Comparison of ENCODE assay signal across 13 cellular contexts in genomic region chr12:121522962-121523361, GRCh38. TPM values are rescaled to one million over a fixed set of nuclear protein-coding genes. Genes with fewer than 3 reads are reported as not detected.
DNase-seq lines count a peak whose midpoint lies in the region; ATAC-seq and TF ChIP-seq lines count a peak whose summit lies in the region.
"Had no signal": no experiment of that assay in that cellular context is flagged by ENCODE, and none has a peak within 500 bp of the region (broad histone marks: within the 10 kb centered on the region; RNA-seq: fewer than 3 reads in every experiment).

No MANE protein-coding gene starts in this region.

- intact Hi-C loops in heart left ventricle (cut with DNase I): no loop called here
- intact Hi-C loops in right cardiac atrium (cut with DNase I): no loop called here

- peaks cover 0 to 2% (median 0%) of the 10 kb centered on the region in 5 experiments for H3K9me3 Mint-ChIP-seq in brain
- H3K9me3 Mint-ChIP-seq: neural progenitor cell had no signal

- TF ChIP-seq POLR2A in heart left ventricle (IDR thresholded peaks at IDR 0.05): no peak

- DNase-seq in heart left ventricle: peak in 4 of 5 donors; percentile 37 to 70 (median 54)
- no peak for DNase-seq in right cardiac atrium
- DNase-seq in dedifferentiated amniotic fluid mesenchymal stem cell (ENCODE audit: extremely low spot score): no peak
- no peak for DNase-seq in iPS-NIHi11 (ENCODE audit: low spot score)
- no peak for DNase-seq in stimulated activated CD4-positive, alpha-beta T cell treated with anti-CD3 and anti-CD28 coated beads, Interleukin-15, amount 100 ng/mL, for 24 hours
- DNase-seq: activated CD4-positive, alpha-beta T cell treated with anti-CD3 and anti-CD28 coated beads, Interleukin-2, amount 50 U/mL, for 4 hours; activated effector memory CD4-positive, alpha-beta T cell treated with Interleukin-2 at 50 U/mL for 16 hours; NCI-H510A; upper lobe of right lung had no signal

- no peak overlapping the region for H3K27ac ChIP-seq in heart left ventricle
- no peak overlapping the region for H3K27ac ChIP-seq in right cardiac atrium (ENCODE audit: low read length)
- peak overlapping the region; percentile 89 for H3K27ac ChIP-seq in temporal lobe (ENCODE audit: low read depth, low read length)
- H3K27ac ChIP-seq: neural progenitor cell, upper lobe of right lung had no signal

- no peak overlapping the region for H3K4me3 ChIP-seq in heart left ventricle
- no peak overlapping the region for H3K4me3 ChIP-seq in right cardiac atrium (ENCODE audit: low read length)
- H3K4me3 ChIP-seq: neural progenitor cell, upper lobe of right lung had no signal

- H3K27me3 ChIP-seq in heart left ventricle (no peaks in the 10 kb centered on the region), right cardiac atrium (ENCODE audit: control insufficient read depth, insufficient read depth) (no peaks in the 10 kb centered on the region)
- H3K27me3 ChIP-seq: neural progenitor cell, upper lobe of right lung had no signal

- peaks cover 27% of the 10 kb centered on the region for H3K4me1 Mint-ChIP-seq in brain

- H3K36me3 Mint-ChIP-seq in brain: peaks cover 12% of the 10 kb centered on the region

- H3K4me3 Mint-ChIP-seq in brain: no peak overlapping the region
- H3K4me3 Mint-ChIP-seq: neural progenitor cell had no signal

- WGBS in heart left ventricle, 4 donors: 69 to 70% (median 70%) methylated on average over 11 of the region's 11 CpGs
- WGBS in right cardiac atrium: 66% methylated on average over 11 of the region's 11 CpGs

- H3K4me1 ChIP-seq in heart left ventricle (peaks cover 0 to 20% (median 5%) of the 10 kb centered on the region in 12 donors), right cardiac atrium (ENCODE audit: control insufficient read depth, insufficient read depth, low read length) (no peaks in the 10 kb centered on the region)

- H3K27me3 Mint-ChIP-seq in brain: no peaks in the 10 kb centered on the region

- H3K36me3 ChIP-seq in heart left ventricle: peaks cover 0 to 37% (median 15%) of the 10 kb centered on the region in 9 donors
- H3K36me3 ChIP-seq: neural progenitor cell had no signal

- ATAC-seq in heart left ventricle (peak in 3 of 4 donors; percentile 7 to 47 (median 27)), right cardiac atrium (no peak), HG02588 (IDR thresholded peaks at IDR 0.05; ENCODE audit: unreplicated experiment) (peak; percentile 40)
- ATAC-seq: upper lobe of right lung had no signal

- no peaks in the 10 kb centered on the region for H3K9me3 ChIP-seq in heart left ventricle
- H3K9me3 ChIP-seq in right cardiac atrium (ENCODE audit: control insufficient read depth, low read length): no peaks in the 10 kb centered on the region
- H3K9me3 ChIP-seq: upper lobe of right lung had no signal

- TF ChIP-seq CTCF in heart left ventricle (IDR thresholded peaks at IDR 0.05) (no peak), brain (conservative IDR thresholded peaks at IDR 0.05) (no peak)

- H3K27ac Mint-ChIP-seq in brain: peak overlapping the region in 3 of 5 experiments; percentile 30 to 89 (median 73)
- H3K27ac Mint-ChIP-seq: neural progenitor cell had no signal

RNA-seq across cellular contexts. Expression of gene KDM2B, which starts 57.9 kb away (rescaled TPM):
- 10 to 100 TPM in 6 of 9 donors, 1 to 10 TPM in 3; 7.9 to 24.7 (median 11.9) TPM for total RNA-seq in heart left ventricle
- 1 to 10 TPM; 7.3 to 9.9 TPM for polyA plus RNA-seq in heart left ventricle
- total RNA-seq in right cardiac atrium: 10 to 100 TPM; 11.8 to 16.0 (median 13.1) TPM
- polyA plus RNA-seq in right cardiac atrium: 6.1 TPM
- 29.7 TPM for polyA plus RNA-seq in brain (ENCODE audit: insufficient read depth, low read depth, low replicate concordance)
- total RNA-seq in temporal lobe: 65.6 TPM

Comparison
In these comparisons a context has a peak if more than half of its experiments do, and no peak if none do; other contexts are left out.
1. ATAC-seq: peak in heart left ventricle (3 of 4) and HG02588 (single experiment); none in right cardiac atrium (0 of 2).
2. DNase-seq: peak in heart left ventricle (4 of 5); none in right cardiac atrium (0 of 3), dedifferentiated amniotic fluid mesenchymal stem cell (single experiment), iPS-NIHi11 (single experiment) and stimulated activated CD4-positive, alpha-beta T cell treated with anti-CD3 and anti-CD28 coated beads, Interleukin-15, amount 100 ng/mL, for 24 hours (single experiment).